Comparison of ENCODE assay signal across 13 cellular contexts in genomic region chr7:110677405-110677804, GRCh38.
"Had no signal": no experiment of that assay in that cellular context is flagged by ENCODE, and none has a peak within 500 bp of the region (broad histone marks: within the 10 kb centered on the region; RNA-seq: fewer than 3 reads in every experiment).

No MANE protein-coding gene starts in this region.

- ATAC-seq: activated CD8-positive, alpha-beta T cell treated with anti-CD3 and anti-CD28 coated beads, Interleukin-2, amount 10 ng/mL, durations not matched to agents 7 days and 5 days; natural killer cell had no signal

- H3K27ac ChIP-seq: esophagus muscularis mucosa, ovary, uterus had no signal

- H3K4me3 ChIP-seq: esophagus muscularis mucosa, ovary, uterus had no signal

- DNase-seq: activated CD4-positive, alpha-beta T cell treated with anti-CD3 and anti-CD28 coated beads, Interleukin-2, amount 10 ng/mL, durations not matched to agents 24 days and 14 days; activated CD8-positive, alpha-beta T cell treated with anti-CD3 and anti-CD28 coated beads, Interleukin-2, amount 10 ng/mL, durations not matched to agents 7 days and 5 days; activated naive CD4-positive, alpha-beta T cell treated with anti-CD3 and anti-CD28 coated beads for 36 hours; activated T-cell treated with anti-CD3 and anti-CD28 coated beads, Interleukin-2, amount 50 U/mL, for 24 hours; aorta; effector CD4-positive, alpha-beta T cell; natural killer cell; ovary; stimulated activated CD4-positive, alpha-beta T cell treated with anti-CD3 and anti-CD28 coated beads, Interleukin-1b, Interleukin-23, amount 100 ng/mL, for 48 hours; stimulated activated CD8-positive, alpha-beta memory T cell treated with anti-CD3 and anti-CD28 coated beads, Interleukin-4, amount 100 ng/mL, for 48 hours; stimulated activated naive CD4-positive, alpha-beta T cell; uterus had no signal

- H3K9me3 ChIP-seq: esophagus muscularis mucosa, uterus had no signal

- H3K27me3 ChIP-seq: esophagus muscularis mucosa, ovary, uterus had no signal

- H3K4me1 ChIP-seq: esophagus muscularis mucosa, uterus had no signal

- H3K36me3 ChIP-seq: esophagus muscularis mucosa, ovary, uterus had no signal
